In genomic region chr1:157403203-157403602, GRCh38 we compare ENCODE assay signal across 1 cellular context.
TF ChIP-seq lines count a peak whose summit lies in the region.

No MANE protein-coding gene starts in this region.

TF ChIP-seq in GM12878, 131 proteins besides CTCF, POLR2A, EP300 and RAD21 (continued from another document):
- TF ChIP-seq ZBTB11 (CRISPR knock-in tag; IDR thresholded peaks at IDR 0.05) (no peak), BHLHE40 (IDR thresholded peaks at IDR 0.05; ENCODE audit: borderline replicate concordance in 1 of 2, low read depth in 2 of 2, low read length in 1 of 2) (peak; percentile 18 to 54; a peak in 2 of 4 replicates), CBX3 (IDR thresholded peaks at IDR 0.05; ENCODE audit: borderline replicate concordance, low read depth) (no peak)
